ENCODE assay signal across 10 cellular contexts in the genomic region with DNA sequence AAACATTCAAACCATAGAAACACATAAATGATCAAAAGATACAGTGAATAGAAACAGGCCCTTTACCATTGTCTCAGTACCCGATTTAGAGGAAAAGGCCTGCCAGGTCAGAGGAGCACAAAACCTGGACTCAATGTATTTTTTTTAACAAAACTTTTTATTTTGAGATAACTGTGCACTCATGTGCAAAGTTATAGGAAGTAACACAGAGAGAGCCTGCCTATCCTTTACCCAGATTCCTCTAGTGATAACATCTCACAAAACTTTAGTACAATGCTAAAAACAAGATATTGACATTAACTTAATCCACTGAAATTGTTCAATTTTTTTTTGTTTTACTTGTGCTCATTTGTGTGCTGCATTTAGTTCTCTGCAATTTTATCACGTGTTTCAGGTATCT. TPM values are rescaled to one million over a fixed set of nuclear protein-coding genes. Genes with fewer than 3 reads are reported as not detected.
A peak's percentile ranks its signal among the peaks of the same experiment; 100 is the strongest.
DNase-seq lines count a peak whose midpoint lies in the region; ATAC-seq and TF ChIP-seq lines count a peak whose summit lies in the region.
"Had no signal": no experiment of that assay in that cellular context is flagged by ENCODE, and none has a peak within 500 bp of the region (broad histone marks: within the 10 kb centered on the region; RNA-seq: fewer than 3 reads in every experiment).

No MANE protein-coding gene starts in this region.

- CTCF ChIA-PET in activated CD8-positive, alpha-beta T cell treated with anti-CD3 and anti-CD28 coated beads, Interleukin-2, amount 10 ng/mL, durations not matched to agents 7 days and 5 days (lab: Charles Lee), result no interaction called here

- H3K4me3 ChIP-seq in esophagus muscularis mucosa, result no peak overlapping the region
- H3K4me3 ChIP-seq: SJSA1 had no signal

- no peaks in the 10 kb centered on the region for H3K36me3 ChIP-seq in esophagus muscularis mucosa
- H3K36me3 ChIP-seq: SJSA1 had no signal

- peaks cover 48% of the 10 kb centered on the region for H3K36me3 Mint-ChIP-seq in activated CD8-positive, alpha-beta T cell treated with anti-CD3 and anti-CD28 coated beads, Interleukin-2, amount 10 ng/mL, durations not matched to agents 7 days and 5 days (ENCODE audit: low read depth)

- peaks cover 42% of the 10 kb centered on the region for H3K9me3 Mint-ChIP-seq in activated CD8-positive, alpha-beta T cell treated with anti-CD3 and anti-CD28 coated beads, Interleukin-2, amount 10 ng/mL, durations not matched to agents 7 days and 5 days (ENCODE audit: insufficient read depth)

- peaks cover 43% of the 10 kb centered on the region for H3K4me1 Mint-ChIP-seq in activated CD8-positive, alpha-beta T cell treated with anti-CD3 and anti-CD28 coated beads, Interleukin-2, amount 10 ng/mL, durations not matched to agents 7 days and 5 days (ENCODE audit: low read depth)

- ATAC-seq in GM18519 (IDR thresholded peaks at IDR 0.05; ENCODE audit: low FRiP score, unreplicated experiment) (peak; percentile 11), GM21381 (IDR thresholded peaks at IDR 0.05; ENCODE audit: unreplicated experiment) (peak; percentile 9), HG03066 (IDR thresholded peaks at IDR 0.05; ENCODE audit: low read depth, unreplicated experiment) (peak; percentile 17)
- no peak for ATAC-seq in activated CD8-positive, alpha-beta T cell treated with anti-CD3 and anti-CD28 coated beads, Interleukin-2, amount 10 ng/mL, durations not matched to agents 7 days and 5 days

- POLR2A ChIA-PET in activated CD8-positive, alpha-beta T cell treated with anti-CD3 and anti-CD28 coated beads, Interleukin-2, amount 10 ng/mL, durations not matched to agents 7 days and 5 days (lab: Charles Lee), result no interaction called here

- no peaks in the 10 kb centered on the region for H3K27me3 Mint-ChIP-seq in activated CD8-positive, alpha-beta T cell treated with anti-CD3 and anti-CD28 coated beads, Interleukin-2, amount 10 ng/mL, durations not matched to agents 7 days and 5 days (ENCODE audit: low read depth)

- H3K27ac Mint-ChIP-seq in activated CD8-positive, alpha-beta T cell treated with anti-CD3 and anti-CD28 coated beads, Interleukin-2, amount 10 ng/mL, durations not matched to agents 7 days and 5 days, result peak overlapping the region; percentile 75

- no peak for TF ChIP-seq EP300 in esophagus muscularis mucosa (IDR thresholded peaks at IDR 0.05)

- H3K27ac ChIP-seq in esophagus muscularis mucosa (replicated peaks in 1 of 4), result no peak overlapping the region
- H3K27ac ChIP-seq: SJSA1 had no signal

- intact Hi-C loops in esophagus muscularis mucosa (cut with DNase I), result no loop called here

- H3K4me3 Mint-ChIP-seq in activated CD8-positive, alpha-beta T cell treated with anti-CD3 and anti-CD28 coated beads, Interleukin-2, amount 10 ng/mL, durations not matched to agents 7 days and 5 days, result no peak overlapping the region

- H3K4me1 ChIP-seq in esophagus muscularis mucosa, result no peaks in the 10 kb centered on the region
- H3K4me1 ChIP-seq: SJSA1 had no signal

- TF ChIP-seq POLR2A in esophagus muscularis mucosa (IDR thresholded peaks at IDR 0.05; ENCODE audit: low read depth), result no peak

- no peaks in the 10 kb centered on the region for H3K9me3 ChIP-seq in esophagus muscularis mucosa
- H3K9me3 ChIP-seq: SJSA1 had no signal

- no peaks in the 10 kb centered on the region for H3K27me3 ChIP-seq in esophagus muscularis mucosa
- H3K27me3 ChIP-seq: SJSA1 had no signal

- DNase-seq in activated CD8-positive, alpha-beta T cell treated with anti-CD3 and anti-CD28 coated beads, Interleukin-2, amount 10 ng/mL, durations not matched to agents 7 days and 5 days, result no peak
- DNase-seq in NCI-H510A (lab: John Stamatoyannopoulos, UW), result no peak
- DNase-seq in LoVo (ENCODE audit: low spot score), result no peak
- DNase-seq in stimulated activated naive CD4-positive, alpha-beta T cell treated with Interleukin-2 at 50 U/mL for 16 hours (lab: John Stamatoyannopoulos, UW), result no peak
- DNase-seq in esophagus muscularis mucosa (ENCODE audit: extremely low spot score), result no peak
- DNase-seq: DMS153 had no signal

- 93% methylated on average over 2 of the region's 2 CpGs for WGBS in esophagus muscularis mucosa

- no peak for TF ChIP-seq CTCF in esophagus muscularis mucosa (IDR thresholded peaks at IDR 0.05)

RNA-seq across cellular contexts. Expression of a gene that starts 36.8 kb away (rescaled TPM):
- 10 to 100 TPM; 22.1 to 28.9 TPM for total RNA-seq in activated CD8-positive, alpha-beta T cell treated with anti-CD3 and anti-CD28 coated beads, Interleukin-2, amount 10 ng/mL, durations not matched to agents 7 days and 5 days
- total RNA-seq in esophagus muscularis mucosa, result 1 to 10 TPM in 1 of 4 donors, under 1 TPM in 1, not detected in 2; 0.39 to 2.7 TPM

Comparison
In these comparisons a context has a peak if more than half of its experiments do, and no peak if none do; other contexts are left out.
1. RNA of a gene that starts 36.8 kb away (total RNA-seq): 22.1 to 28.9 TPM in activated CD8-positive, alpha-beta T cell treated with anti-CD3 and anti-CD28 coated beads, Interleukin-2, amount 10 ng/mL, durations not matched to agents 7 days and 5 days; 0.39 to 2.7 TPM in esophagus muscularis mucosa; every median in the first group is over 4 times any median in the second.